Comparison of ENCODE assay signal across 16 cellular contexts in genomic region chr4:90845777-90846176, GRCh38.
DNase-seq lines count a peak whose midpoint lies in the region; ATAC-seq and TF ChIP-seq lines count a peak whose summit lies in the region.
"Had no signal": no experiment of that assay in that cellular context is flagged by ENCODE, and none has a peak within 500 bp of the region (broad histone marks: within the 10 kb centered on the region; RNA-seq: fewer than 3 reads in every experiment).

No MANE protein-coding gene starts in this region.

- no peak overlapping the region for H2BK120ac ChIP-seq in mesenchymal stem cell (ENCODE audit: low read depth, low read length)

- no peak overlapping the region for H3K4me2 ChIP-seq in mesenchymal stem cell (ENCODE audit: low read length, poor library complexity, severe bottlenecking)

- H3K23ac ChIP-seq in mesenchymal stem cell (ENCODE audit: low read length in 2 of 2): no peak overlapping the region

- H2AFZ ChIP-seq in mesenchymal stem cell (ENCODE audit: low read depth, low read length): no peak overlapping the region

- H2AK5ac ChIP-seq in mesenchymal stem cell (ENCODE audit: low read length, severe bottlenecking): no peak overlapping the region

- H3K27ac ChIP-seq in mesenchymal stem cell (ENCODE audit: low read length, poor library complexity, severe bottlenecking): no peak overlapping the region
- H3K27ac ChIP-seq: neutrophil, suprapubic skin had no signal

- H4K91ac ChIP-seq in mesenchymal stem cell (ENCODE audit: low read length): no peak overlapping the region

- no peak overlapping the region for H3K14ac ChIP-seq in mesenchymal stem cell (ENCODE audit: low read length in 2 of 2)

- H3K9me3 ChIP-seq in mesenchymal stem cell (ENCODE audit: control insufficient read depth, low read length) (no peaks in the 10 kb centered on the region), mucosa of descending colon (no peaks in the 10 kb centered on the region)
- H3K9me3 ChIP-seq: neutrophil, suprapubic skin had no signal

- no peak overlapping the region for H2BK15ac ChIP-seq in mesenchymal stem cell (ENCODE audit: low read depth, poor library complexity, severe bottlenecking)

- H3K79me1 ChIP-seq in mesenchymal stem cell (replicated peaks; ENCODE audit: low read length, poor library complexity, severe bottlenecking): no peaks in the 10 kb centered on the region

- peak; percentile 12 for DNase-seq in LoVo (ENCODE audit: low spot score)
- peak; percentile 36 for DNase-seq in mesenchymal stem cell
- no peak for DNase-seq in left colon
- DNase-seq in left cardiac atrium: no peak
- DNase-seq in DMS 273 (lab: John Stamatoyannopoulos, UW; ENCODE audit: unreplicated experiment): no peak
- DNase-seq in mucosa of descending colon: no peak
- DNase-seq: activated CD4-positive, alpha-beta T cell treated with anti-CD3 and anti-CD28 coated beads for 1 hour; amniotic stem cell; CD4-positive, CD25-positive, alpha-beta regulatory T cell; GDM1; NCI-H446 treated with DMSO at 0.1 percent for 48 hours; T-cell had no signal

- no peaks in the 10 kb centered on the region for H3K27me3 ChIP-seq in mesenchymal stem cell (ENCODE audit: control insufficient read depth in 1 of 2, insufficient read depth in 1 of 2, low read length in 2 of 2)
- H3K27me3 ChIP-seq: neutrophil, suprapubic skin had no signal

- no peak overlapping the region for H3K4ac ChIP-seq in mesenchymal stem cell (ENCODE audit: low read depth in 1 of 2, low read length in 2 of 2)

- H2BK5ac ChIP-seq in mesenchymal stem cell (ENCODE audit: low read depth, low read length, poor library complexity, severe bottlenecking): no peak overlapping the region

- ATAC-seq in GM18907 (IDR thresholded peaks at IDR 0.05; ENCODE audit: unreplicated experiment) (peak; percentile 43), HG02759 (IDR thresholded peaks at IDR 0.05; ENCODE audit: unreplicated experiment) (peak; percentile 31), left colon (no peak), left cardiac atrium (no peak), mucosa of descending colon (no peak)
- ATAC-seq: T-cell had no signal

- TF ChIP-seq CTCF in mucosa of descending colon (IDR thresholded peaks at IDR 0.05): no peak

- H3K9ac ChIP-seq in mesenchymal stem cell (ENCODE audit: low read length): no peak overlapping the region

- peaks cover 6% of the 10 kb centered on the region for H3K4me1 ChIP-seq in mesenchymal stem cell (ENCODE audit: control insufficient read depth, insufficient read depth, low read depth, low read length)
- no peaks in the 10 kb centered on the region for H3K4me1 ChIP-seq in mucosa of descending colon (ENCODE audit: low read depth)
- H3K4me1 ChIP-seq: suprapubic skin had no signal

- H3K18ac ChIP-seq in mesenchymal stem cell (ENCODE audit: low read depth in 1 of 2, low read length in 2 of 2): no peak overlapping the region

- H2BK12ac ChIP-seq in mesenchymal stem cell (ENCODE audit: low read length in 2 of 2): no peak overlapping the region

- H3K4me3 ChIP-seq in mesenchymal stem cell (ENCODE audit: insufficient read depth in 1 of 2, low read depth in 1 of 2, low read length in 2 of 2) (no peak overlapping the region), mucosa of descending colon (no peak overlapping the region)
- H3K4me3 ChIP-seq: suprapubic skin had no signal

- intact Hi-C loops in left colon (cut with DNase I, micrococcal nuclease): no loop called here
- intact Hi-C loops in left cardiac atrium (cut with DNase I): no loop called here
- intact Hi-C loops in mucosa of descending colon (cut with DNase I, micrococcal nuclease): no loop called here

- H3K36me3 ChIP-seq in mesenchymal stem cell (ENCODE audit: control insufficient read depth in 1 of 2, insufficient read depth in 2 of 2, low read depth in 1 of 2, low read length in 2 of 2) (no peaks in the 10 kb centered on the region), mucosa of descending colon (ENCODE audit: low read depth) (no peaks in the 10 kb centered on the region)
- H3K36me3 ChIP-seq: neutrophil, suprapubic skin had no signal

- H4K8ac ChIP-seq in mesenchymal stem cell (ENCODE audit: low read length): no peak overlapping the region

Comparison
In these comparisons a context has a peak if more than half of its experiments do, and no peak if none do; other contexts are left out.
1. ATAC-seq: peak in GM18907 (single experiment) and HG02759 (single experiment); none in left colon (single experiment), left cardiac atrium (0 of 2) and mucosa of descending colon (single experiment).
2. DNase-seq: peak in LoVo (single experiment) and mesenchymal stem cell (single experiment); none in left colon (0 of 2), left cardiac atrium (single experiment), DMS 273 (single experiment) and mucosa of descending colon (0 of 3).